ENCODE assay signal across 37 cellular contexts in genomic region chr22:43639228-43639948, GRCh38.
A peak's percentile ranks its signal among the peaks of the same experiment; 100 is the strongest.
DNase-seq lines count a peak whose midpoint lies in the region; ATAC-seq, FAIRE-seq and TF ChIP-seq lines count a peak whose summit lies in the region.
"Had no signal": no experiment of that assay in that cellular context is flagged by ENCODE, and none has a peak within 500 bp of the region (broad histone marks: within the 10 kb centered on the region; RNA-seq: fewer than 3 reads in every experiment).

No MANE protein-coding gene starts in this region.

- no peaks in the 10 kb centered on the region for H3K9me1 ChIP-seq in K562 (ENCODE audit: control insufficient read depth, insufficient read depth, low read length)

- no peak overlapping the region for H3K4me3 ChIP-seq in HepG2 (replicated peaks in 1 of 3; ENCODE audit: insufficient read depth in 1 of 3, low read depth in 2 of 3, low read length in 3 of 3)
- H3K4me3 ChIP-seq in right lobe of liver = no peak overlapping the region
- H3K4me3 ChIP-seq in HEK293 (ENCODE audit: low read depth, low read length) = no peak overlapping the region
- no peak overlapping the region for H3K4me3 ChIP-seq in K562
- no peak overlapping the region for H3K4me3 ChIP-seq in sigmoid colon
- H3K4me3 ChIP-seq: A549; BLaER1; BLaER1 treated with 17β-estradiol and CSF1 and Interleukin-3, amounts not matched to agents 10 nM and 100 nM had no signal

- DNase-seq in activated naive CD4-positive, alpha-beta T cell (lab: John Stamatoyannopoulos, UW) = no peak
- DNase-seq in HepG2 (ENCODE audit: low spot score) (no peak), right lobe of liver (no peak), K562 (ENCODE audit: extremely low read depth in 1 of 4, low spot score in 3 of 4) (no peak), sigmoid colon (no peak), left ventricle myocardium superior (no peak)
- DNase-seq: 8988T; ACHN; AML-193; BE2C; C1 segment of cervical spinal cord; Caco-2; Calu3; CD4-positive, alpha-beta memory T cell; CD4-positive, alpha-beta T cell; CD4-positive, CD25-positive, alpha-beta regulatory T cell; CD8-positive, alpha-beta memory T cell; CD8-positive, alpha-beta T cell; COR-L47; DMS 273 treated with DMSO at 0.1 percent for 48 hours; DMS153; DMS53; DMS79; DMS79 treated with DMSO at 0.1 percent for 48 hours; DND-41; EL had no signal

- H3K4me3 Mint-ChIP-seq in activated naive CD4-positive, alpha-beta T cell treated with anti-CD3 and anti-CD28 coated beads, Interleukin-2, amount 50 U/mL, for 24 hours = no peak overlapping the region
- H3K4me3 Mint-ChIP-seq: B cell; CD14-positive monocyte; CD4-positive, alpha-beta memory T cell; CD4-positive, alpha-beta T cell; CD4-positive, CD25-positive, alpha-beta regulatory T cell; CD8-positive, alpha-beta memory T cell; CD8-positive, alpha-beta T cell had no signal

- ATAC-seq in HepG2 = no peak
- no peak for ATAC-seq in right lobe of liver
- no peak for ATAC-seq in K562
- no peak for ATAC-seq in left ventricle myocardium superior
- ATAC-seq: A549; CD8-positive, alpha-beta T cell had no signal

- WGBS in HepG2 (ENCODE audit: low lambda C conversion rate) = 2% methylated on average over 3 of the region's 3 CpGs
- 60% methylated on average over 3 of the region's 3 CpGs for WGBS in right lobe of liver (ENCODE audit: insufficient coverage, low coverage, low lambda C conversion rate, missing lambda C conversion rate)
- WGBS in K562 (ENCODE audit: insufficient coverage, low coverage, missing lambda C conversion rate) = 0% methylated on average over 3 of the region's 3 CpGs
- WGBS in sigmoid colon, 2 donors = 87 to 90% methylated on average over 3 of the region's 3 CpGs

- TF ChIP-seq EP300 in HepG2 (IDR thresholded peaks at IDR 0.05; ENCODE audit: low read depth in 2 of 2, low read length in 2 of 2) (no peak), HepG2 (CRISPR knock-in tag; IDR thresholded peaks at IDR 0.05; ENCODE audit: borderline replicate concordance) (no peak), K562 (IDR thresholded peaks at IDR 0.05; ENCODE audit: low read length) (no peak), sigmoid colon (IDR thresholded peaks at IDR 0.05) (no peak)

- no peak for FAIRE-seq in HepG2 (lab: Jason Lieb, UNC)
- no peak for FAIRE-seq in K562 (lab: Jason Lieb, UNC)
- FAIRE-seq: A204.1, A549, D721Med had no signal

- peaks cover 10% of the 10 kb centered on the region for H3K27me3 Mint-ChIP-seq in activated naive CD4-positive, alpha-beta T cell treated with anti-CD3 and anti-CD28 coated beads, Interleukin-2, amount 50 U/mL, for 24 hours

- no peak overlapping the region for H3K9ac ChIP-seq in HepG2 (ENCODE audit: insufficient read depth, low read depth, low read length)
- H3K9ac ChIP-seq in K562 (ENCODE audit: insufficient read depth in 1 of 2, low read depth in 2 of 2, low read length in 2 of 2) = no peak overlapping the region
- H3K9ac ChIP-seq: BLaER1; BLaER1 treated with 17β-estradiol and CSF1 and Interleukin-3, amounts not matched to agents 10 nM and 100 nM had no signal

- H3K27ac ChIP-seq in HepG2 (ENCODE audit: extremely low read length, insufficient read depth, low read length) = no peak overlapping the region
- H3K27ac ChIP-seq in right lobe of liver = no peak overlapping the region
- no peak overlapping the region for H3K27ac ChIP-seq in HEK293 (ENCODE audit: extremely low read depth, low read depth, low read length)
- no peak overlapping the region for H3K27ac ChIP-seq in K562 (ENCODE audit: extremely low read depth, low read depth, low read length)
- no peak overlapping the region for H3K27ac ChIP-seq in sigmoid colon
- H3K27ac ChIP-seq: 22Rv1; A549; BLaER1; BLaER1 treated with 17β-estradiol and CSF1 and Interleukin-3, amounts not matched to agents 10 nM and 100 nM; C4-2B had no signal

- no peaks in the 10 kb centered on the region for H4K20me1 ChIP-seq in HepG2 (ENCODE audit: insufficient read depth, low read length)
- no peaks in the 10 kb centered on the region for H4K20me1 ChIP-seq in K562 (replicated peaks; ENCODE audit: control insufficient read depth, insufficient read depth, low read length)
- H4K20me1 ChIP-seq: BLaER1; BLaER1 treated with 17β-estradiol and CSF1 and Interleukin-3, amounts not matched to agents 10 nM and 100 nM had no signal

- CTCF ChIA-PET in HepG2 (lab: Yijun Ruan, JAX; ENCODE audit: low intra/inter-chr PET ratio, low total read pairs) = no interaction called here
- CTCF ChIA-PET in HEK293 (lab: Yijun Ruan, JAX) = no interaction called here
- CTCF ChIA-PET in K562 (lab: Yijun Ruan, JAX; ENCODE audit: low intra/inter-chr PET ratio) = no interaction called here

- H3K36me3 Mint-ChIP-seq in activated naive CD4-positive, alpha-beta T cell treated with anti-CD3 and anti-CD28 coated beads, Interleukin-2, amount 50 U/mL, for 24 hours = peaks cover 9% of the 10 kb centered on the region
- H3K36me3 Mint-ChIP-seq: CD14-positive monocyte; CD8-positive, alpha-beta memory T cell; CD8-positive, alpha-beta T cell had no signal

- H3K27ac Mint-ChIP-seq in activated naive CD4-positive, alpha-beta T cell treated with anti-CD3 and anti-CD28 coated beads, Interleukin-2, amount 50 U/mL, for 24 hours = peak overlapping the region; percentile 56
- H3K27ac Mint-ChIP-seq: B cell; CD14-positive monocyte; CD4-positive, alpha-beta memory T cell; CD4-positive, alpha-beta T cell; CD4-positive, CD25-positive, alpha-beta regulatory T cell; CD8-positive, alpha-beta memory T cell; CD8-positive, alpha-beta T cell had no signal

- H3K36me3 ChIP-seq in HepG2 (replicated peaks in 1 of 2; ENCODE audit: control insufficient read depth in 1 of 2, insufficient read depth in 2 of 2, low read length in 2 of 2) (no peaks in the 10 kb centered on the region), right lobe of liver (no peaks in the 10 kb centered on the region), HEK293 (ENCODE audit: control insufficient read depth in 2 of 2, insufficient read depth in 1 of 2, low read length in 2 of 2) (no peaks in the 10 kb centered on the region), K562 (ENCODE audit: control insufficient read depth, insufficient read depth, low read length) (no peaks in the 10 kb centered on the region), sigmoid colon (no peaks in the 10 kb centered on the region)
- H3K36me3 ChIP-seq: BE2C; BLaER1; BLaER1 treated with 17β-estradiol and CSF1 and Interleukin-3, amounts not matched to agents 10 nM and 100 nM had no signal

- H3K9me3 ChIP-seq in HepG2 (ENCODE audit: low read length) = peaks cover 17% of the 10 kb centered on the region
- no peaks in the 10 kb centered on the region for H3K9me3 ChIP-seq in right lobe of liver
- H3K9me3 ChIP-seq in HEK293 (ENCODE audit: control insufficient read depth, insufficient read depth, low read depth, low read length) = 0 out of 2 replicates have a peak, but pooled peaks cover 2% of the 10 kb centered on the region
- H3K9me3 ChIP-seq in K562 (replicated peaks; ENCODE audit: control insufficient read depth, insufficient read depth, low read depth, low read length) = no peaks in the 10 kb centered on the region
- peaks cover 0 to 4% (median 2%) of the 10 kb centered on the region in 4 donors for H3K9me3 ChIP-seq in sigmoid colon
- H3K9me3 ChIP-seq: BE2C had no signal

- in situ Hi-C loops in HepG2 (cut with HindIII; ENCODE audit: extremely low pct_ligation_motif_present, low pct_unique_long_range_greater_than_20kb) (no loop called here), K562 (cut with MboI) (no loop called here)

- H3K4me2 ChIP-seq in HepG2 (ENCODE audit: low read depth, low read length) (no peak overlapping the region), K562 (ENCODE audit: insufficient read depth, low read length) (no peak overlapping the region)
- H3K4me2 ChIP-seq: A549; BLaER1; BLaER1 treated with 17β-estradiol and CSF1 and Interleukin-3, amounts not matched to agents 10 nM and 100 nM had no signal

- H3K27me3 ChIP-seq in HepG2 (ENCODE audit: control insufficient read depth in 1 of 2, insufficient read depth in 2 of 2, low read length in 2 of 2) (peaks cover 1 to 7% of the 10 kb centered on the region in 2 experiments; a peak in 2 of 5 replicates), right lobe of liver (no peaks in the 10 kb centered on the region), K562 (ENCODE audit: control insufficient read depth in 2 of 2, insufficient read depth in 2 of 2, low read length in 2 of 2) (no peaks in the 10 kb centered on the region), sigmoid colon (no peaks in the 10 kb centered on the region)
- H3K27me3 ChIP-seq: BLaER1; BLaER1 treated with 17β-estradiol and CSF1 and Interleukin-3, amounts not matched to agents 10 nM and 100 nM had no signal

- BruUV-seq in HepG2 (replicated peaks; lab: Mats Ljungman, UMichigan) = no TSS peak
- no TSS peak for BruUV-seq in K562 (replicated peaks; lab: Mats Ljungman, UMichigan)

- TF ChIP-seq POLR2A in HepG2 (IDR thresholded peaks at IDR 0.05; ENCODE audit: insufficient read depth in 1 of 2, low read depth in 2 of 2, low read length in 2 of 2) (no peak), right lobe of liver (IDR thresholded peaks at IDR 0.05) (no peak), K562 (conservative IDR thresholded peaks at IDR 0.05) (no peak), sigmoid colon (IDR thresholded peaks at IDR 0.05) (no peak)

- H3K4me1 ChIP-seq in HepG2 (ENCODE audit: insufficient read depth, low read length) = no peaks in the 10 kb centered on the region
- H3K4me1 ChIP-seq in right lobe of liver = no peaks in the 10 kb centered on the region
- no peaks in the 10 kb centered on the region for H3K4me1 ChIP-seq in HEK293 (ENCODE audit: control insufficient read depth, insufficient read depth, low read length)
- no peaks in the 10 kb centered on the region for H3K4me1 ChIP-seq in K562 (replicated peaks in 1 of 2; ENCODE audit: control insufficient read depth in 2 of 2, insufficient read depth in 2 of 2, low read length in 2 of 2)
- no peaks in the 10 kb centered on the region for H3K4me1 ChIP-seq in sigmoid colon
- H3K4me1 ChIP-seq: A549; BE2C; BLaER1; BLaER1 treated with 17β-estradiol and CSF1 and Interleukin-3, amounts not matched to agents 10 nM and 100 nM; Caco-2 had no signal

- POLR2A ChIA-PET in HepG2 (lab: Yijun Ruan, JAX) (no interaction called here), HEK293 (lab: Yijun Ruan, JAX) (no interaction called here), K562 (lab: Yijun Ruan, JAX) (no interaction called here)

- no peak for TF ChIP-seq CTCF in HepG2 (CRISPR knock-in tag; IDR thresholded peaks at IDR 0.05)
- TF ChIP-seq CTCF in right lobe of liver (IDR thresholded peaks at IDR 0.05) = no peak
- no peak for TF ChIP-seq CTCF in HEK293 (tag by site-specific recombination; IDR thresholded peaks at IDR 0.05)
- TF ChIP-seq CTCF in K562 (IDR thresholded peaks at IDR 0.05 in 2 of 3, conservative IDR thresholded peaks at IDR 0.05 in 1 of 3; ENCODE audit: insufficient read depth in 2 of 3, low read depth in 1 of 3, low read length in 3 of 3) = no peak
- no peak for TF ChIP-seq CTCF in sigmoid colon (IDR thresholded peaks at IDR 0.05)

- TF ChIP-seq RAD21 in HepG2 (CRISPR knock-in tag; IDR thresholded peaks at IDR 0.05) (no peak), K562 (CRISPR knock-in tag; conservative IDR thresholded peaks at IDR 0.05 in 1 of 2, IDR thresholded peaks at IDR 0.05 in 1 of 2) (no peak)

- no peaks in the 10 kb centered on the region for H3K4me1 Mint-ChIP-seq in activated naive CD4-positive, alpha-beta T cell treated with anti-CD3 and anti-CD28 coated beads, Interleukin-2, amount 50 U/mL, for 24 hours
- H3K4me1 Mint-ChIP-seq: B cell; CD14-positive monocyte; CD4-positive, alpha-beta memory T cell; CD4-positive, CD25-positive, alpha-beta regulatory T cell; CD8-positive, alpha-beta memory T cell had no signal

- H3K79me2 ChIP-seq in HepG2 (ENCODE audit: insufficient read depth, low read length) = no peaks in the 10 kb centered on the region
- no peaks in the 10 kb centered on the region for H3K79me2 ChIP-seq in K562 (ENCODE audit: control insufficient read depth, insufficient read depth, low read length)

- intact Hi-C loops in HepG2 (cut with micrococcal nuclease; ENCODE audit: unreplicated experiment) = no loop called here
- intact Hi-C loops in right lobe of liver (cut with DNase I) = no loop called here
- intact Hi-C loops in K562 (cut with micrococcal nuclease) = no loop called here
- intact Hi-C loops in sigmoid colon (cut with DNase I) = no loop called here
- intact Hi-C loops in left ventricle myocardium superior (cut with micrococcal nuclease) = no loop called here

- H2AFZ ChIP-seq in HepG2 (ENCODE audit: low read length) (no peak overlapping the region), K562 (ENCODE audit: low read depth, low read length) (no peak overlapping the region)

- peaks cover 9% of the 10 kb centered on the region for H3K9me3 Mint-ChIP-seq in activated naive CD4-positive, alpha-beta T cell treated with anti-CD3 and anti-CD28 coated beads, Interleukin-2, amount 50 U/mL, for 24 hours
